In the genomic region with DNA sequence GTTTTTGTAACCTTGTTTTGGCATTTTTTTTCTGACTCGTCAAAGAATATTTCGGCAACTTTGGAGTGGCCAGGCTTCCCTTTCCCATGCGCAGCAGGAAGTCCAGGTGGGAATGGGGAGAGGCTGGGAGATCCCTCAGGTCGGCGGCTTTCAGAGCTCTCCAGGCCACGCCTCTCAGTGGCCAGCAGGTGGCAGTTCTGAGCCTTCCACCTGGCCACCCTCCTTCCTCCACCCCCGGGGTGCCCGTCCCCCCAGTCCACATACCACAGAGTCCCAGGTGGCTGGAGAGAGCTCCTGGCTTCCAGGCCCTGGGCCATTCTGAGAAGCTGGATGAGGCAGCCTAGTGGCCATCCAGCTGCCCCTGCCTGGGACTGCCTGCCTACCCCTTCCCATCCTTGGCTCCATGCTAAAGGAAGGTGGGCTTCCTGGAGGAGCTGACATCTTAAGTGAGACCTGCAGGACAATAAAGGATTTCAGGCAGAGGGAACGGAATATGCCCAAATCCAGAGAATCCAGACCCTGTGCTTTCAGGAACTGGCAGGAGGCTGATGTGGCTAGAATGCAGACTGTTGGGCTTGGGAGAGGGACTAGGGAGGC, we compare ENCODE assay signal across 8 cellular contexts. TPM values are rescaled to one million over a fixed set of nuclear protein-coding genes. Genes with fewer than 3 reads are reported as not detected.
A peak's percentile ranks its signal among the peaks of the same experiment; 100 is the strongest.
DNase-seq lines count a peak whose midpoint lies in the region; ATAC-seq and TF ChIP-seq lines count a peak whose summit lies in the region.

No MANE protein-coding gene starts in this region.

- H4K20me1 ChIP-seq in Loucy (ENCODE audit: insufficient read depth, low read length, poor library complexity, severe bottlenecking) = no peaks in the 10 kb centered on the region

- H3K9me2 ChIP-seq in Loucy (replicated peaks; ENCODE audit: low read depth, low read length) = no peaks in the 10 kb centered on the region

- H3K4me2 ChIP-seq in Loucy (ENCODE audit: low read depth, low read length, poor library complexity, severe bottlenecking) = no peak overlapping the region

- H3K9ac ChIP-seq in Loucy (ENCODE audit: low read depth, low read length, poor library complexity, severe bottlenecking) = no peak overlapping the region

- ATAC-seq in right cardiac atrium = peak; percentile 47 to 56
- ATAC-seq in GM21528 (IDR thresholded peaks at IDR 0.05; ENCODE audit: low FRiP score, unreplicated experiment) = no peak
- no peak for ATAC-seq in GM19463 (IDR thresholded peaks at IDR 0.05; ENCODE audit: unreplicated experiment)

- no peaks in the 10 kb centered on the region for H3K9me3 ChIP-seq in Loucy (ENCODE audit: insufficient read depth, low read depth, low read length)
- H3K9me3 ChIP-seq in right cardiac atrium (ENCODE audit: control insufficient read depth, low read length) = no peaks in the 10 kb centered on the region

- H3K27me3 ChIP-seq in Loucy (ENCODE audit: insufficient read depth, low read length, poor library complexity, severe bottlenecking) (no peaks in the 10 kb centered on the region), right cardiac atrium (ENCODE audit: control insufficient read depth, insufficient read depth) (no peaks in the 10 kb centered on the region)

- WGBS in right cardiac atrium = 22% methylated on average over 9 of the region's 9 CpGs
- 21 to 25% methylated on average over 9 of the region's 9 CpGs for WGBS in lower leg skin, 2 donors

- TF ChIP-seq POLR2A in lower leg skin (IDR thresholded peaks at IDR 0.05) = no peak

- intact Hi-C loops in right cardiac atrium (cut with DNase I) (no loop called here), lower leg skin (cut with DNase I; ENCODE audit: low total_unique reads) (no loop called here)

- peak; percentile 80 for TF ChIP-seq CTCF in GM12865 (IDR thresholded peaks at IDR 0.05; ENCODE audit: insufficient read depth, low read depth, low read length, missing control alignments)
- TF ChIP-seq CTCF in Loucy (conservative IDR thresholded peaks at IDR 0.05; ENCODE audit: low read length) = peak; percentile 81
- TF ChIP-seq CTCF in lower leg skin (IDR thresholded peaks at IDR 0.05) = no peak

- no peak overlapping the region for H3K27ac ChIP-seq in right cardiac atrium (ENCODE audit: low read length)

- H3K4me3 ChIP-seq in GM12865 (ENCODE audit: low read depth, low read length) = no peak overlapping the region
- no peak overlapping the region for H3K4me3 ChIP-seq in Loucy (ENCODE audit: low read length, poor library complexity, severe bottlenecking)
- H3K4me3 ChIP-seq in right cardiac atrium (ENCODE audit: low read length) = no peak overlapping the region
- no peak overlapping the region for H3K4me3 ChIP-seq in lower leg skin (ENCODE audit: low read depth, poor library complexity, severe bottlenecking)

- H3K79me2 ChIP-seq in Loucy (ENCODE audit: insufficient read depth, low read length) = no peaks in the 10 kb centered on the region

- H3F3A ChIP-seq in Loucy (ENCODE audit: low read depth) = no peaks in the 10 kb centered on the region

- no peak overlapping the region for H2AFZ ChIP-seq in Loucy (ENCODE audit: low read length)

- DNase-seq in GM12865 (ENCODE audit: low read depth) = peak; percentile 66
- DNase-seq in activated T-cell treated with anti-CD3 and anti-CD28 coated beads, Interleukin-2, amount 50 U/mL, for 48 hours = peak; percentile 45 to 56
- no peak for DNase-seq in right cardiac atrium
- peak; percentile 23 for DNase-seq in stimulated activated naive CD4-positive, alpha-beta T cell treated with Interleukin-2 at 50 U/mL for 16 hours (lab: John Stamatoyannopoulos, UW)
- no peak for DNase-seq in lower leg skin (ENCODE audit: low spot score in 2 of 2)

- H3K4me1 ChIP-seq in Loucy (ENCODE audit: insufficient read depth, low read length, poor library complexity, severe bottlenecking) = peaks cover 3% of the 10 kb centered on the region
- H3K4me1 ChIP-seq in right cardiac atrium (ENCODE audit: control insufficient read depth, insufficient read depth, low read length) = no peaks in the 10 kb centered on the region

- H3K36me3 ChIP-seq in Loucy (ENCODE audit: insufficient read depth, low read length) = no peaks in the 10 kb centered on the region

RNA-seq across cellular contexts. Expression of a gene that starts 46.3 kb away (rescaled TPM):
- 1 to 10 TPM; 2.1 to 5.1 (median 3.8) TPM for total RNA-seq in right cardiac atrium
- polyA plus RNA-seq in right cardiac atrium = 3.0 TPM
- total RNA-seq in lower leg skin = 10 to 100 TPM in 3 of 4 donors, 1 to 10 TPM in 1; 9.1 to 15.6 (median 13.0) TPM

Comparison
In these comparisons a context has a peak if more than half of its experiments do, and no peak if none do; other contexts are left out.
1. DNase-seq: peak in GM12865 (single experiment), activated T-cell treated with anti-CD3 and anti-CD28 coated beads, Interleukin-2, amount 50 U/mL, for 48 hours (2 of 2) and stimulated activated naive CD4-positive, alpha-beta T cell treated with Interleukin-2 at 50 U/mL for 16 hours (single experiment); none in right cardiac atrium (0 of 3) and lower leg skin (0 of 2).
2. CTCF ChIP-seq: peak in GM12865 (single experiment) and Loucy (single experiment); none in lower leg skin (0 of 3).
3. ATAC-seq: peak in right cardiac atrium (2 of 2); none in GM21528 (single experiment) and GM19463 (single experiment).